ENCODE assay signal across 8 cellular contexts in genomic region chr20:53216856-53217576, GRCh38.
DNase-seq lines count a peak whose midpoint lies in the region; ATAC-seq and TF ChIP-seq lines count a peak whose summit lies in the region.

No MANE protein-coding gene starts in this region.

- peaks cover 22% of the 10 kb centered on the region for H3K4me1 ChIP-seq in CD8-positive, alpha-beta T cell (ENCODE audit: insufficient read depth, low read length)
- H3K4me1 ChIP-seq in breast epithelium, result no peaks in the 10 kb centered on the region

- ATAC-seq in CD8-positive, alpha-beta T cell, result peak; percentile 89
- ATAC-seq in GM21737 (IDR thresholded peaks at IDR 0.05; ENCODE audit: unreplicated experiment), result peak; percentile 71
- ATAC-seq in activated B cell treated with CpG ODN at 0.5 μM for 24 hours (ENCODE audit: low read depth), result peak; percentile 78

- H3K36me3 ChIP-seq in CD8-positive, alpha-beta T cell (ENCODE audit: insufficient read depth, low read length), result no peaks in the 10 kb centered on the region
- H3K36me3 ChIP-seq in breast epithelium, result no peaks in the 10 kb centered on the region

- peak overlapping the region; percentile 60 for H3K4me3 Mint-ChIP-seq in CD8-positive, alpha-beta T cell
- H3K4me3 Mint-ChIP-seq in activated B cell treated with CpG ODN at 0.5 μM for 24 hours, result peak overlapping the region; percentile 41

- POLR2A ChIA-PET in CD8-positive, alpha-beta T cell (lab: Charles Lee), result interaction anchor here (1.0 kb wide), 1 partner anchor 905 kb away, joined by 4 read pairs; no protein-coding TSS in a partner anchor
- POLR2A ChIA-PET in activated B cell treated with CpG ODN at 0.5 μM for 24 hours (lab: Charles Lee), result no interaction called here

- peak; percentile 97 for TF ChIP-seq CTCF in CD8-positive, alpha-beta T cell (IDR thresholded peaks at IDR 0.05)
- TF ChIP-seq CTCF in activated B cell treated with CpG ODN at 0.5 μM for 24 hours (IDR thresholded peaks at IDR 0.05) (peak; percentile 61), breast epithelium (IDR thresholded peaks at IDR 0.05) (peak; percentile 56 to 89 (median 83))

- peaks cover 11% of the 10 kb centered on the region for H3K27me3 Mint-ChIP-seq in CD8-positive, alpha-beta T cell (ENCODE audit: low read depth)
- H3K27me3 Mint-ChIP-seq in activated B cell treated with CpG ODN at 0.5 μM for 24 hours, result peaks cover 12% of the 10 kb centered on the region

- no peak overlapping the region for H3K27ac ChIP-seq in CD8-positive, alpha-beta T cell (ENCODE audit: low read depth, low read length)
- peak overlapping the region; percentile 30 to 34 for H3K27ac ChIP-seq in breast epithelium

- H3K36me3 Mint-ChIP-seq in CD8-positive, alpha-beta T cell, result no peaks in the 10 kb centered on the region
- no peaks in the 10 kb centered on the region for H3K36me3 Mint-ChIP-seq in activated B cell treated with CpG ODN at 0.5 μM for 24 hours (ENCODE audit: low read depth)

- no peaks in the 10 kb centered on the region for H3K9me3 ChIP-seq in CD8-positive, alpha-beta T cell (ENCODE audit: low read length)
- H3K9me3 ChIP-seq in breast epithelium, result no peaks in the 10 kb centered on the region

- H3K27ac Mint-ChIP-seq in CD8-positive, alpha-beta T cell, result no peak overlapping the region
- no peak overlapping the region for H3K27ac Mint-ChIP-seq in activated B cell treated with CpG ODN at 0.5 μM for 24 hours

- peaks cover 18% of the 10 kb centered on the region for H3K4me1 Mint-ChIP-seq in CD8-positive, alpha-beta T cell (ENCODE audit: low read depth)
- H3K4me1 Mint-ChIP-seq in activated B cell treated with CpG ODN at 0.5 μM for 24 hours, result peaks cover 12% of the 10 kb centered on the region

- H3K9me3 Mint-ChIP-seq in CD8-positive, alpha-beta T cell, result no peaks in the 10 kb centered on the region
- peaks cover 6% of the 10 kb centered on the region for H3K9me3 Mint-ChIP-seq in activated B cell treated with CpG ODN at 0.5 μM for 24 hours

- intact Hi-C loops in CD8-positive, alpha-beta T cell (cut with DNase I, micrococcal nuclease), result loop anchor here (1.0 to 10.0 kb wide), 6 partner anchors 55 to 1090 kb away; no protein-coding TSS in a partner anchor
- intact Hi-C loops in activated B cell treated with CpG ODN at 0.5 μM for 24 hours (cut with micrococcal nuclease) (loop anchor here (1.0 to 10.0 kb wide), 5 partner anchors 245 to 980 kb away; partner anchors contain the start of gene TSHZ2), breast epithelium (cut with DNase I; ENCODE audit: low total_unique reads) (loop anchor here (10.0 kb wide), 1 partner anchor 252 kb away; no protein-coding TSS in a partner anchor)

- H3K27me3 ChIP-seq in CD8-positive, alpha-beta T cell (ENCODE audit: insufficient read depth, low read length), result no peaks in the 10 kb centered on the region
- H3K27me3 ChIP-seq in breast epithelium, result no peaks in the 10 kb centered on the region

- TF ChIP-seq POLR2A in breast epithelium (IDR thresholded peaks at IDR 0.05), result no peak

- peak overlapping the region; percentile 13 for H3K4me3 ChIP-seq in CD8-positive, alpha-beta T cell (ENCODE audit: low read depth, low read length)
- peak overlapping the region; percentile 5 to 60 (median 36) for H3K4me3 ChIP-seq in breast epithelium

- DNase-seq in CD8-positive, alpha-beta T cell, result peak; percentile 72 to 92 (median 80)
- DNase-seq in NCI-H1092 treated with DMSO at 0.1 percent for 48 hours (lab: John Stamatoyannopoulos, UW) (peak; percentile 58), activated B cell treated with CpG ODN at 0.5 μM for 24 hours (peak; percentile 67), breast epithelium (ENCODE audit: low spot score in 2 of 2) (peak; percentile 58 to 79), kidney glomerular epithelial cell (lab: John Stamatoyannopoulos, UW) (peak; percentile 35), cortex of kidney (lab: John Stamatoyannopoulos, UW) (no peak)
- DNase-seq in stimulated activated CD4-positive, alpha-beta T cell treated with anti-CD3 and anti-CD28 coated beads, Interleukin-4, amount 100 ng/mL, for 1 hour, result peak; percentile 89

- CTCF ChIA-PET in CD8-positive, alpha-beta T cell (lab: Charles Lee), result interaction anchor here (0.8 to 5.6 kb wide), 21 partner anchors 8 to 970 kb away, joined by 3 to 72 read pairs (median 3); no protein-coding TSS in a partner anchor
- CTCF ChIA-PET in activated B cell treated with CpG ODN at 0.5 μM for 24 hours (lab: Charles Lee), result interaction anchor here (1.0 to 2.3 kb wide), 3 partner anchors 838 to 904 kb away, joined by 3 to 17 read pairs (median 3); no protein-coding TSS in a partner anchor
